Comparison of ENCODE assay signal across 17 cellular contexts in the genomic region with DNA sequence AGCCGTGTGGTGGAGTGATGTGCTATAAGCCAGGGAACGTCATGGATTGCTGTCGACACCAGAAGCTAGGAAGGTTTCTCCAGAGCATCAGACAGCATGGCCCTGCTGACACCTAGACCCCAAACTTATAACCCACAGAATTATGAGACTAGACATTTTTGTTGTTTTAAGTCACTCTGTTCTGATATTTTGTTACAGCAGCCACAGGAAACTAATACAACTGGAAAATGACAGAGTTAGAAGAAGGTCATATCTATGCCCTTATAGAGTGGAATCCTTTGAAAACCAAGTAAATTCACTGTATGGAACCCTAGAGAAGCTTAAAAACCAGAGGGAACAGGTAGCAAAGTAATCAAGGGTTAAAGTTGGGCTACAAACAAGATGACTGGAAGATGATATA. TPM values are rescaled to one million over a fixed set of nuclear protein-coding genes. Genes with fewer than 3 reads are reported as not detected.
A peak's percentile ranks its signal among the peaks of the same experiment; 100 is the strongest.
DNase-seq lines count a peak whose midpoint lies in the region; ATAC-seq and TF ChIP-seq lines count a peak whose summit lies in the region.
"Had no signal": no experiment of that assay in that cellular context is flagged by ENCODE, and none has a peak within 500 bp of the region (broad histone marks: within the 10 kb centered on the region; RNA-seq: fewer than 3 reads in every experiment).

No MANE protein-coding gene starts in this region.

- DNase-seq in CD14-positive monocyte (ENCODE audit: low spot score) (no peak), dorsolateral prefrontal cortex (no peak), progenitor cell of endocrine pancreas (ENCODE audit: low spot score, unreplicated experiment) (no peak), A673 (ENCODE audit: low spot score) (no peak), T-cell (no peak)
- no peak for DNase-seq in activated naive CD4-positive, alpha-beta T cell treated with anti-CD3 and anti-CD28 coated beads, Interleukin-2, amount 50 U/mL, for 16 hours
- DNase-seq: 8988T; CD4-positive, CD25-positive, alpha-beta regulatory T cell; CD8-positive, alpha-beta memory T cell; COR-L47; DMS 273 treated with DMSO at 0.1 percent for 48 hours; DND-41; H9 had no signal

- H3K4me1 Mint-ChIP-seq in CD14-positive monocyte = peaks cover 3% of the 10 kb centered on the region
- peaks cover 14% of the 10 kb centered on the region for H3K4me1 Mint-ChIP-seq in progenitor cell of endocrine pancreas (ENCODE audit: low read depth)
- peaks cover 0 to 8% (median 6%) of the 10 kb centered on the region in 3 donors for H3K4me1 Mint-ChIP-seq in T-cell

- H3K27ac ChIP-seq in angular gyrus (ENCODE audit: low read depth, low read length) = peak overlapping the region; percentile 97
- peak overlapping the region in 58 of 59 donors; percentile 61 to 98 (median 92) for H3K27ac ChIP-seq in dorsolateral prefrontal cortex
- H3K27ac ChIP-seq in A673 (ENCODE audit: low read depth, low read length, poor library complexity, severe bottlenecking) = no peak overlapping the region
- H3K27ac ChIP-seq: BLaER1 treated with 17β-estradiol and CSF1 and Interleukin-3, amounts not matched to agents 10 nM and 100 nM had no signal

- CTCF ChIA-PET in A673 (lab: Charles Lee) (no interaction called here), T-cell (lab: Charles Lee) (no interaction called here)

- H3K27me3 ChIP-seq in dorsolateral prefrontal cortex (no peaks in the 10 kb centered on the region), A673 (replicated peaks; ENCODE audit: insufficient read depth, low read depth, low read length, poor library complexity) (no peaks in the 10 kb centered on the region)
- H3K27me3 ChIP-seq: BLaER1 treated with 17β-estradiol and CSF1 and Interleukin-3, amounts not matched to agents 10 nM and 100 nM had no signal

- TF ChIP-seq CTCF in CD14-positive monocyte (IDR thresholded peaks at IDR 0.05) (no peak), dorsolateral prefrontal cortex (IDR thresholded peaks at IDR 0.05 in 54 of 56, conservative IDR thresholded peaks at IDR 0.05 in 2 of 56; ENCODE audit: low read depth in 1 of 56, partially characterized antibody in 56 of 56) (no peak), progenitor cell of endocrine pancreas (IDR thresholded peaks at IDR 0.05; ENCODE audit: unreplicated experiment) (no peak), A673 (conservative IDR thresholded peaks at IDR 0.05; ENCODE audit: low read depth, low read length) (no peak)

- H3K36me3 ChIP-seq in A673 (ENCODE audit: insufficient read depth, low read length, poor library complexity, severe bottlenecking) = peaks cover 9% of the 10 kb centered on the region

- no peak for ATAC-seq in T-cell (replicated peaks in 1 of 4)
- no peak for ATAC-seq in activated CD4-positive, CD25-positive, alpha-beta regulatory T cell treated with anti-CD3 and anti-CD28 coated beads, Interleukin-2, amount 50 U/mL, for 24 hours

- BruUV-seq in A673 (replicated peaks; lab: Mats Ljungman, UMichigan) = no TSS peak

- intact Hi-C loops in CD14-positive monocyte (cut with micrococcal nuclease) = no loop called here
- intact Hi-C loops in dorsolateral prefrontal cortex (cut with DNase I) = no loop called here
- intact Hi-C loops in A673 (cut with micrococcal nuclease; ENCODE audit: unreplicated experiment) = no loop called here

- H3K27me3 Mint-ChIP-seq in CD14-positive monocyte (ENCODE audit: low read depth in 3 of 3) (no peaks in the 10 kb centered on the region), progenitor cell of endocrine pancreas (no peaks in the 10 kb centered on the region), T-cell (no peaks in the 10 kb centered on the region)
- H3K27me3 Mint-ChIP-seq: B cell; CD4-positive, CD25-positive, alpha-beta regulatory T cell; CD8-positive, alpha-beta memory T cell had no signal

- POLR2A ChIA-PET in A673 (lab: Charles Lee; ENCODE audit: low non-redundant PET) (no interaction called here), T-cell (lab: Charles Lee) (no interaction called here)

- H3K27ac Mint-ChIP-seq in CD14-positive monocyte (peak overlapping the region in 4 of 7 donors; percentile 15 to 78 (median 61)), progenitor cell of endocrine pancreas (peak overlapping the region; percentile 76), T-cell (no peak overlapping the region)
- H3K27ac Mint-ChIP-seq: B cell; CD4-positive, CD25-positive, alpha-beta regulatory T cell had no signal

- H3K9me3 Mint-ChIP-seq in CD14-positive monocyte (peaks cover 0 to 3% (median 0%) of the 10 kb centered on the region in 7 donors), progenitor cell of endocrine pancreas (ENCODE audit: low read depth) (no peaks in the 10 kb centered on the region), T-cell (no peaks in the 10 kb centered on the region)
- H3K9me3 Mint-ChIP-seq: CD8-positive, alpha-beta memory T cell; H9 had no signal

- H3K4me3 Mint-ChIP-seq in CD14-positive monocyte (no peak overlapping the region), progenitor cell of endocrine pancreas (ENCODE audit: low read depth) (no peak overlapping the region), T-cell (no peak overlapping the region)
- H3K4me3 Mint-ChIP-seq: B cell; CD4-positive, CD25-positive, alpha-beta regulatory T cell; CD8-positive, alpha-beta memory T cell; H9 had no signal

- H3K4me3 ChIP-seq in dorsolateral prefrontal cortex = peak overlapping the region in 2 of 59 donors; percentile 8 to 10
- H3K4me3 ChIP-seq in A673 (ENCODE audit: low read depth, low read length, poor library complexity, severe bottlenecking) = no peak overlapping the region
- H3K4me3 ChIP-seq: BLaER1 treated with 17β-estradiol and CSF1 and Interleukin-3, amounts not matched to agents 10 nM and 100 nM had no signal

- no peaks in the 10 kb centered on the region for H3K4me1 ChIP-seq in A673 (ENCODE audit: insufficient read depth, low read length, poor library complexity, severe bottlenecking)
- H3K4me1 ChIP-seq: BLaER1 treated with 17β-estradiol and CSF1 and Interleukin-3, amounts not matched to agents 10 nM and 100 nM had no signal

- H3K36me3 Mint-ChIP-seq in CD14-positive monocyte = peaks cover 61 to 85% of the 10 kb centered on the region in 2 donors
- peaks cover 31% of the 10 kb centered on the region for H3K36me3 Mint-ChIP-seq in progenitor cell of endocrine pancreas (ENCODE audit: insufficient read depth)
- peaks cover 48% of the 10 kb centered on the region for H3K36me3 Mint-ChIP-seq in T-cell

- no peaks in the 10 kb centered on the region for H3K9me3 ChIP-seq in A673 (ENCODE audit: low read depth, low read length, poor library complexity, severe bottlenecking)
- H3K9me3 ChIP-seq: BLaER1 treated with 17β-estradiol and CSF1 and Interleukin-3, amounts not matched to agents 10 nM and 100 nM had no signal

RNA-seq across cellular contexts. Expression of gene SPTLC2, which starts 42.5 kb away (rescaled TPM):
- polyA plus RNA-seq in CD14-positive monocyte = 10 to 100 TPM; 73.1 to 81.9 TPM
- total RNA-seq in dorsolateral prefrontal cortex (100 to 1,000 TPM in 2 of 120 experiments, 10 to 100 TPM in 118; 19.4 to 116 (median 48.8) TPM), progenitor cell of endocrine pancreas (53.6 and 54.2 TPM in 2 replicates), A673 (2021) (17.3 and 19.0 TPM in 2 replicates), T-cell (10 to 100 TPM; 20.8 to 33.7 (median 26.2) TPM)

Comparison
In these comparisons a context has a peak if more than half of its experiments do, and no peak if none do; other contexts are left out.
1. H3K27ac Mint-ChIP-seq: peak in CD14-positive monocyte (4 of 7) and progenitor cell of endocrine pancreas (single experiment); none in T-cell (0 of 2).